In genomic region chr4:37826282-37827029, GRCh38 we compare ENCODE assay signal across 1 cellular context.
TF ChIP-seq lines count a peak whose summit lies in the region.

TSS of gene PGM2 (plus strand) at chr4:37826686. CDS start at chr4:37826733, 47 bp downstream.

TF ChIP-seq in HepG2, 621 proteins besides CTCF, POLR2A, EP300 and RAD21 (continued from another document and continues in another):
- no peak for TF ChIP-seq GRHL1 (CRISPR knock-in tag; conservative IDR thresholded peaks at IDR 0.05)
- no peak for TF ChIP-seq TCF7L2 (IDR thresholded peaks at IDR 0.05; ENCODE audit: low read depth, low read length)
- no peak for TF ChIP-seq HMGA1 (CRISPR knock-in tag; conservative IDR thresholded peaks at IDR 0.05)
- TF ChIP-seq HOMEZ (CRISPR knock-in tag; IDR thresholded peaks at IDR 0.05; ENCODE audit: low read depth), result no peak
- TF ChIP-seq ZBTB42 (CRISPR knock-in tag; IDR thresholded peaks at IDR 0.05), result 0 out of 2 replicates have a peak, but pooled peaks have one; percentile 32
- TF ChIP-seq ZBTB39 (CRISPR knock-in tag; IDR thresholded peaks at IDR 0.05), result no peak
- TF ChIP-seq RNF219 (CRISPR knock-in tag; IDR thresholded peaks at IDR 0.05), result no peak
- no peak for TF ChIP-seq FUBP1 (CRISPR knock-in tag; IDR thresholded peaks at IDR 0.05; ENCODE audit: borderline replicate concordance)
- TF ChIP-seq TIGD3 (CRISPR knock-in tag; IDR thresholded peaks at IDR 0.05; ENCODE audit: borderline replicate concordance), result no peak
- TF ChIP-seq CCDC6 (CRISPR knock-in tag; IDR thresholded peaks at IDR 0.05), result peak; percentile 95
- TF ChIP-seq ZNF414 (CRISPR knock-in tag; IDR thresholded peaks at IDR 0.05), result no peak
- no peak for TF ChIP-seq SIX1 (CRISPR knock-in tag; IDR thresholded peaks at IDR 0.05; ENCODE audit: borderline replicate concordance)
- TF ChIP-seq RORA (CRISPR knock-in tag; IDR thresholded peaks at IDR 0.05), result no peak
- peak; percentile 63 for TF ChIP-seq ELF1 (CRISPR knock-in tag; IDR thresholded peaks at IDR 0.05)
- no peak for TF ChIP-seq ZNF264 (CRISPR knock-in tag; IDR thresholded peaks at IDR 0.05)
- TF ChIP-seq PLRG1 (conservative IDR thresholded peaks at IDR 0.05), result no peak
- TF ChIP-seq ZNF784 (CRISPR knock-in tag; IDR thresholded peaks at IDR 0.05; ENCODE audit: borderline replicate concordance), result no peak
- TF ChIP-seq ARID5B (CRISPR knock-in tag; IDR thresholded peaks at IDR 0.05), result peak; percentile 71
- TF ChIP-seq NBN (conservative IDR thresholded peaks at IDR 0.05), result no peak
- no peak for TF ChIP-seq HNF4G (IDR thresholded peaks at IDR 0.05; ENCODE audit: borderline replicate concordance, low read depth, low read length)
- no peak for TF ChIP-seq HNF4G (CRISPR knock-in tag; IDR thresholded peaks at IDR 0.05; ENCODE audit: borderline replicate concordance, low read depth)
- TF ChIP-seq MATR3 (CRISPR knock-in tag; IDR thresholded peaks at IDR 0.05), result no peak
- TF ChIP-seq KMT2A (CRISPR knock-in tag; IDR thresholded peaks at IDR 0.05), result peak; percentile 94
- TF ChIP-seq ZNF746 (CRISPR knock-in tag; IDR thresholded peaks at IDR 0.05), result 0 out of 2 replicates have a peak, but pooled peaks have one; percentile 31
- peak; percentile 85; the same call in 1 of the 2 replicates for TF ChIP-seq ZNF569 (CRISPR knock-in tag; IDR thresholded peaks at IDR 0.05; ENCODE audit: borderline replicate concordance)
- TF ChIP-seq BORCS8-MEF2B (CRISPR knock-in tag; IDR thresholded peaks at IDR 0.05), result peak; percentile 73; the same call in 1 of the 2 replicates
- peak; percentile 70 for TF ChIP-seq KAT8 (CRISPR knock-in tag; IDR thresholded peaks at IDR 0.05)
- no peak; the same call in 1 of the 2 replicates for TF ChIP-seq FOXO1 (CRISPR knock-in tag; IDR thresholded peaks at IDR 0.05)
- 0 out of 2 replicates have a peak, but pooled peaks have one; percentile 48 for TF ChIP-seq ZNF615 (CRISPR knock-in tag; IDR thresholded peaks at IDR 0.05; ENCODE audit: borderline replicate concordance)
- TF ChIP-seq HIC2 (CRISPR knock-in tag; IDR thresholded peaks at IDR 0.05; ENCODE audit: low read depth), result peak; percentile 16; the same call in 1 of the 2 replicates
- TF ChIP-seq ZBTB43 (CRISPR knock-in tag; conservative IDR thresholded peaks at IDR 0.05), result peak; percentile 44; the same call in 1 of the 2 replicates
- no peak for TF ChIP-seq MAZ (IDR thresholded peaks at IDR 0.05; ENCODE audit: borderline replicate concordance, low read depth, low read length)
- TF ChIP-seq MAZ (CRISPR knock-in tag; IDR thresholded peaks at IDR 0.05; ENCODE audit: low read depth), result peak; percentile 81
- no peak for TF ChIP-seq RXRB (CRISPR knock-in tag; IDR thresholded peaks at IDR 0.05; ENCODE audit: borderline replicate concordance)
